Comparison of ENCODE assay signal across 28 cellular contexts in the genomic region with DNA sequence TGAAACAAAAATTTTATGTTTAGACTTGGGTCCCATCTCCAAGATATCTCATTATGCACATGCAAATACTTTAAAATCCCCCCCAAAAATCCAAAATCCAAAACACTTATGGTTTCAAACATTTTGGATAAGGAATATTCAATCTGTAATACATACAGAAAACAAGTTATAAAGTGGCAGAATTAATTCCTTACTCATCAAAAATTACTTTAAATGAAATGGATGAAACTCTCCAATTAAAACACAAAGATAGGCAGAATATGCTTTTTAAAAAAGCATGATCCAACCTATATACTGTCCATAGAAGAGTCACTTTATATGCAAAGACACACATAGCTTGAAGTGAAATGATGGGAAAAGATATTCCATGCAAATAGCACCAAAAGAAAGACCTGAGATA.
"Had no signal": no experiment of that assay in that cellular context is flagged by ENCODE, and none has a peak within 500 bp of the region (broad histone marks: within the 10 kb centered on the region; RNA-seq: fewer than 3 reads in every experiment).

No MANE protein-coding gene starts in this region.

- FAIRE-seq: endometrium, islet of Langerhans, keratinocyte had no signal

- H3K27me3 Mint-ChIP-seq: dendritic cell treated with granulocyte-macrophage colony-stimulating factor and Interleukin-4, amounts not matched to agents 40 ng/mL and 50 ng/mL, for 4 days; effector memory CD8-positive, alpha-beta T cell; naive B cell had no signal

- ATAC-seq: effector memory CD8-positive, alpha-beta T cell; esophagus mucosa; gastrocnemius medialis; heart right ventricle; left cardiac atrium; left lung; left ventricle myocardium superior; lower lobe of right lung; mucosa of descending colon had no signal

- H3K4me1 Mint-ChIP-seq: endodermal cell, mesothelial cell of epicardium, naive B cell had no signal

- H3K36me3 ChIP-seq: colonic mucosa, esophagus squamous epithelium, gastrocnemius medialis, heart right ventricle, left lung, lower lobe of right lung had no signal

- H3K27ac Mint-ChIP-seq: dendritic cell treated with granulocyte-macrophage colony-stimulating factor and Interleukin-4, amounts not matched to agents 40 ng/mL and 50 ng/mL, for 4 days; effector memory CD8-positive, alpha-beta T cell; endodermal cell; mesothelial cell of epicardium; naive B cell had no signal

- H3K27ac ChIP-seq: colonic mucosa, epithelial cell of prostate, esophagus squamous epithelium, gastrocnemius medialis, heart right ventricle, left lung, lower lobe of right lung had no signal

- H3K4me1 ChIP-seq: colonic mucosa, esophagus squamous epithelium, gastrocnemius medialis, heart right ventricle, left lung, lower lobe of right lung had no signal

- H3K4me3 ChIP-seq: colonic mucosa, esophagus squamous epithelium, gastrocnemius medialis, heart right ventricle, left lung, lower lobe of right lung, mucosa of descending colon had no signal

- H3K9me3 ChIP-seq: colonic mucosa, esophagus squamous epithelium, gastrocnemius medialis, left lung, lower lobe of right lung, mucosa of descending colon had no signal

- H3K36me3 Mint-ChIP-seq: mesothelial cell of epicardium, naive B cell had no signal

- DNase-seq: colonic mucosa; cortex of kidney; effector CD8-positive, alpha-beta T cell; effector memory CD8-positive, alpha-beta T cell; endodermal cell; erythroblast; esophagus squamous epithelium; foreskin fibroblast; foreskin melanocyte; gastrocnemius medialis; glutamatergic neuron; head of caudate nucleus; heart right ventricle; hippocampal formation; left cardiac atrium; left lung; left ventricle myocardium superior; lower lobe of right lung; mesenchymal stem cell; mucosa of descending colon; naive B cell had no signal

- H3K27me3 ChIP-seq: colonic mucosa, esophagus squamous epithelium, gastrocnemius medialis, heart right ventricle, left lung had no signal

- H3K9me3 Mint-ChIP-seq: endodermal cell had no signal

- H3K4me3 Mint-ChIP-seq: dendritic cell treated with granulocyte-macrophage colony-stimulating factor and Interleukin-4, amounts not matched to agents 40 ng/mL and 50 ng/mL, for 4 days; effector memory CD8-positive, alpha-beta T cell; endodermal cell; mesothelial cell of epicardium; naive B cell had no signal
